9 cellular contexts compared by ENCODE assay signal in genomic region chr3:632571-633170, GRCh38.
DNase-seq lines count a peak whose midpoint lies in the region; ATAC-seq, FAIRE-seq and TF ChIP-seq lines count a peak whose summit lies in the region.
"Had no signal": no experiment of that assay in that cellular context is flagged by ENCODE, and none has a peak within 500 bp of the region (broad histone marks: within the 10 kb centered on the region; RNA-seq: fewer than 3 reads in every experiment).

No MANE protein-coding gene starts in this region.

- H3K4me1 ChIP-seq in left lung (no peaks in the 10 kb centered on the region), upper lobe of right lung (no peaks in the 10 kb centered on the region)

- no peak overlapping the region for H3K27ac Mint-ChIP-seq in MCF 10A (ENCODE audit: low read depth, unreplicated experiment)
- H3K27ac Mint-ChIP-seq: activated naive CD4-positive, alpha-beta T cell treated with anti-CD3 and anti-CD28 coated beads, Interleukin-2, amount 50 U/mL, for 24 hours had no signal

- DNase-seq in DMS53 treated with DMSO at 0.1 percent for 48 hours (lab: John Stamatoyannopoulos, UW; ENCODE audit: unreplicated experiment) (peak; percentile 28), GM19239 (ENCODE audit: insufficient read length, low spot score) (peak; percentile 4), NCI-H774 (lab: John Stamatoyannopoulos, UW) (peak; percentile 37), MCF 10A (ENCODE audit: unreplicated experiment) (peak; percentile 58), left lung (no peak), upper lobe of right lung (no peak), epidermal melanocyte (ENCODE audit: insufficient read length, low spot score) (no peak)

- intact Hi-C loops in MCF 10A (cut with micrococcal nuclease) (loop anchor here (1.0 to 5.0 kb wide), 2 partner anchors 220 to 270 kb away; no protein-coding TSS in a partner anchor), left lung (cut with DNase I) (no loop called here), upper lobe of right lung (cut with DNase I) (no loop called here)

- TF ChIP-seq CTCF in MCF 10A (IDR thresholded peaks at IDR 0.05; ENCODE audit: unreplicated experiment) (peak; percentile 29), left lung (IDR thresholded peaks at IDR 0.05) (peak; percentile 50 to 61), upper lobe of right lung (IDR thresholded peaks at IDR 0.05) (peak; percentile 68)

- BruUV-seq in MCF 10A (replicated peaks; lab: Mats Ljungman, UMichigan) = no TSS peak

- peaks cover 32% of the 10 kb centered on the region for H3K27me3 Mint-ChIP-seq in MCF 10A (ENCODE audit: insufficient read depth, unreplicated experiment)
- H3K27me3 Mint-ChIP-seq: activated naive CD4-positive, alpha-beta T cell treated with anti-CD3 and anti-CD28 coated beads, Interleukin-2, amount 50 U/mL, for 24 hours had no signal

- ATAC-seq in HG03469 (IDR thresholded peaks at IDR 0.05; ENCODE audit: unreplicated experiment) (peak; percentile 75), left lung (peak; percentile 43), upper lobe of right lung (peak; percentile 60)

- H3K27me3 ChIP-seq in left lung (no peaks in the 10 kb centered on the region), upper lobe of right lung (no peaks in the 10 kb centered on the region)

- no peaks in the 10 kb centered on the region for H3K4me1 Mint-ChIP-seq in MCF 10A (ENCODE audit: insufficient read depth, unreplicated experiment)
- H3K4me1 Mint-ChIP-seq: activated naive CD4-positive, alpha-beta T cell treated with anti-CD3 and anti-CD28 coated beads, Interleukin-2, amount 50 U/mL, for 24 hours had no signal

- H3K27ac ChIP-seq in left lung = no peak overlapping the region
- no peak overlapping the region for H3K27ac ChIP-seq in upper lobe of right lung

- no peak overlapping the region for H3K4me3 Mint-ChIP-seq in MCF 10A (ENCODE audit: unreplicated experiment)
- H3K4me3 Mint-ChIP-seq: activated naive CD4-positive, alpha-beta T cell treated with anti-CD3 and anti-CD28 coated beads, Interleukin-2, amount 50 U/mL, for 24 hours had no signal

- H3K4me3 ChIP-seq in left lung = no peak overlapping the region
- no peak overlapping the region for H3K4me3 ChIP-seq in upper lobe of right lung

- peak; percentile 92 for FAIRE-seq in GM19239 (lab: Jason Lieb, UNC)

- no peaks in the 10 kb centered on the region for H3K36me3 Mint-ChIP-seq in MCF 10A (ENCODE audit: insufficient read depth, unreplicated experiment)
- H3K36me3 Mint-ChIP-seq: activated naive CD4-positive, alpha-beta T cell treated with anti-CD3 and anti-CD28 coated beads, Interleukin-2, amount 50 U/mL, for 24 hours had no signal

- no peaks in the 10 kb centered on the region for H3K9me3 ChIP-seq in left lung
- no peaks in the 10 kb centered on the region for H3K9me3 ChIP-seq in upper lobe of right lung

- CTCF ChIA-PET in MCF 10A (lab: Yijun Ruan, JAX) = interaction anchor here (0.6 to 1.5 kb wide), 5 partner anchors 209 to 319 kb away, joined by 3 to 5 read pairs (median 3); no protein-coding TSS in a partner anchor

- POLR2A ChIA-PET in MCF 10A (lab: Yijun Ruan, JAX) = no interaction called here

- no peaks in the 10 kb centered on the region for H3K9me3 Mint-ChIP-seq in MCF 10A (ENCODE audit: unreplicated experiment)
- H3K9me3 Mint-ChIP-seq: activated naive CD4-positive, alpha-beta T cell treated with anti-CD3 and anti-CD28 coated beads, Interleukin-2, amount 50 U/mL, for 24 hours had no signal

- H3K36me3 ChIP-seq in left lung (no peaks in the 10 kb centered on the region), upper lobe of right lung (no peaks in the 10 kb centered on the region)

Comparison
In these comparisons a context has a peak if more than half of its experiments do, and no peak if none do; other contexts are left out.
1. DNase-seq: peak in DMS53 treated with DMSO at 0.1 percent for 48 hours (single experiment), GM19239 (single experiment), NCI-H774 (single experiment) and MCF 10A (single experiment); none in left lung (0 of 2), upper lobe of right lung (single experiment) and epidermal melanocyte (single experiment).
2. Peak in every context shown above with its lines, with median percentiles within 50 percentile points of each other: ATAC-seq and CTCF ChIP-seq.